ENCODE assay signal across 19 cellular contexts in the genomic region with DNA sequence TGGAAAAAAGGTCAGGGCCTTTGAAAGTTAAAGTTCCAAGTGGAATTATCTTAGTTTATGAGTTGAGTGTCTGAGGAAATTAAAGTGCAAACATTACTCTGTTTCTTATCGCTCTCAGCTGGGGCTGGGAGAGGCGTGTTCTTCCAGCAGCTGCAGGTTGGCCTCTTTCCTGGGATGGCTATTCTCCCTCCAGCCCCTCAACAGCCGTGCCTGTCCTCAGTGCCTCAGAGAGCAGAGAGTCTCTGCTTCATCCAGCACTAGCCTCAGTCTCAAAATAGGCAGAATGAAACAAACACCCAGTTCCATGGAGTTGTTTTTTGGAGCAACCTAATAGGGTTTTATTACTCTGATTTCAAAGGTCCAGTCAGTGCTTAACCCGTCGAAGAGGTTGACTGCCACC.
DNase-seq lines count a peak whose midpoint lies in the region; ATAC-seq and TF ChIP-seq lines count a peak whose summit lies in the region.
"Had no signal": no experiment of that assay in that cellular context is flagged by ENCODE, and none has a peak within 500 bp of the region (broad histone marks: within the 10 kb centered on the region; RNA-seq: fewer than 3 reads in every experiment).

No MANE protein-coding gene starts in this region.

- H3K4me1 ChIP-seq in BLaER1 (peaks cover 15% of the 10 kb centered on the region), esophagus muscularis mucosa (no peaks in the 10 kb centered on the region), right cardiac atrium (ENCODE audit: control insufficient read depth, insufficient read depth, low read length) (no peaks in the 10 kb centered on the region)

- H3K27ac ChIP-seq in BLaER1 (no peak overlapping the region), esophagus muscularis mucosa (replicated peaks in 1 of 4) (no peak overlapping the region), right cardiac atrium (ENCODE audit: low read length) (no peak overlapping the region)
- H3K27ac ChIP-seq: PC-9 had no signal

- H3K27me3 ChIP-seq in BLaER1 (no peaks in the 10 kb centered on the region), esophagus muscularis mucosa (no peaks in the 10 kb centered on the region), right cardiac atrium (ENCODE audit: control insufficient read depth, insufficient read depth) (no peaks in the 10 kb centered on the region)

- WGBS in esophagus muscularis mucosa, result 61% methylated on average over 5 of the region's 5 CpGs
- WGBS in right cardiac atrium, result 50% methylated on average over 5 of the region's 5 CpGs

- TF ChIP-seq CTCF in esophagus muscularis mucosa (IDR thresholded peaks at IDR 0.05), result no peak

- H3K4me3 ChIP-seq in BLaER1 (no peak overlapping the region), esophagus muscularis mucosa (no peak overlapping the region), right cardiac atrium (ENCODE audit: low read length) (no peak overlapping the region)
- H3K4me3 ChIP-seq: PC-9 had no signal

- intact Hi-C loops in esophagus muscularis mucosa (cut with DNase I) (no loop called here), right cardiac atrium (cut with DNase I) (no loop called here), sciatic nerve (cut with DNase I) (loop anchor here (2.0 kb wide), 1 partner anchor 25 kb away; no protein-coding TSS in a partner anchor)

- H3K9me3 ChIP-seq in BLaER1 (no peaks in the 10 kb centered on the region), esophagus muscularis mucosa (no peaks in the 10 kb centered on the region), right cardiac atrium (ENCODE audit: control insufficient read depth, low read length) (no peaks in the 10 kb centered on the region)
- H3K9me3 ChIP-seq: SK-N-SH had no signal

- H3K36me3 ChIP-seq in BLaER1 (no peaks in the 10 kb centered on the region), esophagus muscularis mucosa (no peaks in the 10 kb centered on the region)

- H4K20me1 ChIP-seq in BLaER1, result no peaks in the 10 kb centered on the region

- peak; percentile 80 for DNase-seq in esophagus muscularis mucosa (ENCODE audit: extremely low spot score)
- DNase-seq in right cardiac atrium, result peak; percentile 38 to 72 (median 64)
- DNase-seq in sciatic nerve (ENCODE audit: low spot score), result no peak
- DNase-seq in NCI-H1092 (lab: John Stamatoyannopoulos, UW), result no peak
- DNase-seq: DMS53, GDM1, H7, MV-4-11, NCI-H187 treated with DMSO at 0.1 percent for 48 hours, NCI-H2107, NCI-H446 treated with DMSO at 0.1 percent for 48 hours, NCI-H526 treated with DMSO at 0.1 percent for 48 hours, PC-9, RPMI8226, SIG-M5, SK-N-SH had no signal

- TF ChIP-seq EP300 in esophagus muscularis mucosa (IDR thresholded peaks at IDR 0.05), result no peak

- TF ChIP-seq POLR2A in esophagus muscularis mucosa (IDR thresholded peaks at IDR 0.05; ENCODE audit: low read depth), result no peak

- peak overlapping the region; percentile 57 for H3K4me2 ChIP-seq in BLaER1
- H3K4me2 ChIP-seq: PC-9, SK-N-SH had no signal

- no peak overlapping the region for H3K9ac ChIP-seq in BLaER1
- H3K9ac ChIP-seq: SK-N-SH had no signal

- ATAC-seq in right cardiac atrium (peak; percentile 61 to 87), sciatic nerve (peak; percentile 67), GM21526 (IDR thresholded peaks at IDR 0.05; ENCODE audit: low FRiP score, unreplicated experiment) (no peak), GM18858 (IDR thresholded peaks at IDR 0.05; ENCODE audit: unreplicated experiment) (no peak)

Comparison
In these comparisons a context has a peak if more than half of its experiments do, and no peak if none do; other contexts are left out.
1. DNase-seq: peak in esophagus muscularis mucosa (single experiment) and right cardiac atrium (3 of 3); none in sciatic nerve (single experiment) and NCI-H1092 (single experiment).
2. ATAC-seq: peak in right cardiac atrium (2 of 2) and sciatic nerve (single experiment); none in GM21526 (single experiment) and GM18858 (single experiment).